In genomic region chr14:96047101-96047500, GRCh38 we compare ENCODE assay signal across 18 cellular contexts. TPM values are rescaled to one million over a fixed set of nuclear protein-coding genes. Genes with fewer than 3 reads are reported as not detected.
DNase-seq lines count a peak whose midpoint lies in the region; TF ChIP-seq lines count a peak whose summit lies in the region.
"Had no signal": no experiment of that assay in that cellular context is flagged by ENCODE, and none has a peak within 500 bp of the region (broad histone marks: within the 10 kb centered on the region; RNA-seq: fewer than 3 reads in every experiment).

No MANE protein-coding gene starts in this region.

- no peaks in the 10 kb centered on the region for H3K36me3 ChIP-seq in Karpas-422 (ENCODE audit: insufficient read depth, low read length)
- H3K36me3 ChIP-seq: HAP-1 had no signal

- no peak for TF ChIP-seq CTCF in AG10803 (conservative IDR thresholded peaks at IDR 0.05; ENCODE audit: low read length)
- TF ChIP-seq CTCF in glutamatergic neuron (IDR thresholded peaks at IDR 0.05; ENCODE audit: partially characterized antibody, unreplicated experiment) = no peak

- H3K79me2 ChIP-seq in Karpas-422 (ENCODE audit: low read length) = no peaks in the 10 kb centered on the region

- H3K27ac Mint-ChIP-seq in glutamatergic neuron (ENCODE audit: unreplicated experiment) = no peak overlapping the region
- H3K27ac Mint-ChIP-seq: CD4-positive, alpha-beta memory T cell; GM23338; HFFc6 had no signal

- peaks cover 4% of the 10 kb centered on the region for H3K27me3 Mint-ChIP-seq in glutamatergic neuron (ENCODE audit: unreplicated experiment)

- peaks cover 12% of the 10 kb centered on the region for H3K9me3 Mint-ChIP-seq in glutamatergic neuron (ENCODE audit: unreplicated experiment)
- H3K9me3 Mint-ChIP-seq: GM23338, HFFc6 had no signal

- peak overlapping the region; percentile 69 for H3K4me3 Mint-ChIP-seq in glutamatergic neuron (ENCODE audit: unreplicated experiment)
- H3K4me3 Mint-ChIP-seq: CD4-positive, alpha-beta memory T cell; GM23338; HFFc6 had no signal

- DNase-seq in AG10803 (ENCODE audit: low read depth) = peak; percentile 50
- DNase-seq in GM03348 (ENCODE audit: low spot score) = peak; percentile 39
- no peak for DNase-seq in Karpas-422
- DNase-seq in glutamatergic neuron = no peak
- DNase-seq in caudate nucleus (lab: John Stamatoyannopoulos, UW) = no peak
- no peak for DNase-seq in stimulated activated CD4-positive, alpha-beta T cell treated with anti-CD3 and anti-CD28 coated beads, Interleukin-15, amount 100 ng/mL, for 24 hours
- DNase-seq in COLO829 (ENCODE audit: low spot score) = no peak
- DNase-seq: C1 segment of cervical spinal cord; Caco-2; CD4-positive, alpha-beta memory T cell; DMS153; DND-41; EL; GF-D8; HFFc6 had no signal

- no peak overlapping the region for H3K4me3 ChIP-seq in AG10803 (ENCODE audit: low read length)
- H3K4me3 ChIP-seq in Karpas-422 (ENCODE audit: low read length) = no peak overlapping the region
- H3K4me3 ChIP-seq: GM23338, HAP-1 had no signal

- no peaks in the 10 kb centered on the region for H3K27me3 ChIP-seq in Karpas-422 (ENCODE audit: low read length)

- no peaks in the 10 kb centered on the region for H3K9me3 ChIP-seq in Karpas-422 (ENCODE audit: low read length)
- H3K9me3 ChIP-seq: HAP-1 had no signal

- H3K9me2 ChIP-seq in Karpas-422 (replicated peaks; ENCODE audit: insufficient read depth, low read length) = no peaks in the 10 kb centered on the region

- no peaks in the 10 kb centered on the region for H4K20me1 ChIP-seq in Karpas-422 (ENCODE audit: insufficient read depth, low read depth, low read length)

- H3K4me2 ChIP-seq in Karpas-422 (ENCODE audit: low read depth, low read length, poor library complexity, severe bottlenecking) = peak overlapping the region; percentile 15
- H3K4me2 ChIP-seq: GM23338 had no signal

- no peak overlapping the region for H3K9ac ChIP-seq in Karpas-422 (ENCODE audit: low read length)

- H3K36me3 Mint-ChIP-seq in glutamatergic neuron (ENCODE audit: unreplicated experiment) = peaks cover 14% of the 10 kb centered on the region

- no peak overlapping the region for H3K27ac ChIP-seq in Karpas-422 (ENCODE audit: low read length)
- no peak overlapping the region for H3K27ac ChIP-seq in caudate nucleus (ENCODE audit: low read depth, low read length)
- H3K27ac ChIP-seq: 22Rv1 had no signal

- H2AFZ ChIP-seq in Karpas-422 (ENCODE audit: low read length) = no peak overlapping the region
- H2AFZ ChIP-seq: GM23338 had no signal

- H3K4me1 ChIP-seq in Karpas-422 (ENCODE audit: low read length) = peaks cover 50% of the 10 kb centered on the region
- H3K4me1 ChIP-seq: Caco-2, HAP-1 had no signal

- peaks cover 67% of the 10 kb centered on the region for H3K4me1 Mint-ChIP-seq in glutamatergic neuron (ENCODE audit: low read depth, unreplicated experiment)
- H3K4me1 Mint-ChIP-seq: CD4-positive, alpha-beta memory T cell had no signal

RNA-seq across cellular contexts. Expression of gene C14orf132, which starts 7.9 kb away (rescaled TPM):
- 0.07 and 0.11 TPM in 2 replicates for total RNA-seq in Karpas-422 (2014; rRNA removed; shearing (Covaris generic); ENCODE audit: low replicate concordance)
- 552 TPM for total RNA-seq in glutamatergic neuron (ENCODE audit: unreplicated experiment)

Comparison
In these comparisons a context has a peak if more than half of its experiments do, and no peak if none do; other contexts are left out.
1. DNase-seq: peak in AG10803 (single experiment) and GM03348 (single experiment); none in Karpas-422 (single experiment), glutamatergic neuron (single experiment), caudate nucleus (0 of 61), stimulated activated CD4-positive, alpha-beta T cell treated with anti-CD3 and anti-CD28 coated beads, Interleukin-15, amount 100 ng/mL, for 24 hours (single experiment) and COLO829 (single experiment).
2. RNA of gene C14orf132, which starts 7.9 kb away (total RNA-seq): 552 TPM in glutamatergic neuron (single experiment); 0.07 to 0.11 TPM in Karpas-422; every median in the first group is over 100 times any median in the second.